In the genomic region with DNA sequence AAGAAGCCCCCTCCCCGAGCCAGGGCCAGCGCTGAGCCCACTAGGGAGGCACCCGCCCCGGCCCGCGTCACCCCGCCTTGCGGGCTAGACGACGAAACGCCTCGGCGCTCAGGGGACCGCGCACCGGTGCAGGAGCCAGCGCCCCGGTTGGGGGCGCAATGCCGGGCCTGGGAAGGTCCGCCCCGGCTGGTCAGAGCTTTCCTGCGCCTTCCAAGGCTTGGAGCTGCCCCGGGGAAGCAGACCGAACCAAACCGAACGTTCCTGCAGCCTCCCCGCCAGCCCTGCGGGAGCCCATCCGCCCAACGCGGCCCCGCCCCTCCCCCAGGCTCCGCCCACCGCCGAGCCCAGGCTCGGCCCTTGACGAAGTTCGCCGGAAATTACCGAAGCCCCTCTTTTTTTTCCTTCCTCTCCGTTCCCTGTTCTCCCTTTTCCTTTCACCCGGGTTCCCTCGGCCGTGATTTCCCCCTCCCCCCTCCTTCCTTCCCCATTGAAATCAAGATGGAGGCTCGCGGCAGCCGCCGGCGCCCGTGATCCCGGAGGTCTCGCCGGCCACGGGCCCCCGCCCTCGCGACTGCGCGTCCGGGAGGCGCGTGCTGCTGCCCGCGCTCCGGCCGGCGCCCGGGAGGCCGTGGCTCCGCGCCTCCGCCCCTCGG, we compare ENCODE assay signal across 8 cellular contexts. TPM values are rescaled to one million over a fixed set of nuclear protein-coding genes. Genes with fewer than 3 reads are reported as not detected.
A peak's percentile ranks its signal among the peaks of the same experiment; 100 is the strongest.
DNase-seq lines count a peak whose midpoint lies in the region; ATAC-seq and TF ChIP-seq lines count a peak whose summit lies in the region.

A gene (plus strand): TSS at position 487 of the 653 bp plus-strand sequence. CDS start 384 bp downstream, outside the sequence.

- DNase-seq in AG04450 (ENCODE audit: low read depth, low spot score) = peak; percentile 77
- DNase-seq in NCI-H2227 (lab: John Stamatoyannopoulos, UW; ENCODE audit: unreplicated experiment) = peak; percentile 94
- DNase-seq in activated CD4-positive, alpha-beta T cell treated with anti-CD3 and anti-CD28 coated beads for 4 hours = peak; percentile 65 to 77
- DNase-seq in coronary artery (ENCODE audit: low spot score) = peak; percentile 95
- peak; percentile 97 for DNase-seq in left kidney (ENCODE audit: low read depth, low spot score)
- DNase-seq in stimulated activated CD4-positive, alpha-beta T cell treated with anti-CD3 and anti-CD28 coated beads, Interleukin-1b, Interleukin-23, amount 100 ng/mL, for 48 hours = peak; percentile 68

- ATAC-seq in GM18873 (IDR thresholded peaks at IDR 0.05; ENCODE audit: low FRiP score, unreplicated experiment) (peak; percentile 38), HG03139 (IDR thresholded peaks at IDR 0.05; ENCODE audit: unreplicated experiment) (peak; percentile 37)

- H3K27me3 ChIP-seq in AG04450 (ENCODE audit: control insufficient read depth, insufficient read depth, low read length) = no peaks in the 10 kb centered on the region

- H3K4me3 ChIP-seq in AG04450 (ENCODE audit: low read depth, low read length) (peak within 1 kb of the TSS; percentile 84), coronary artery (peak within 1 kb of the TSS; percentile 95)

- H3K9me3 ChIP-seq in AG04450 (ENCODE audit: control insufficient read depth, insufficient read depth, low read length) = peaks cover 4% of the 10 kb centered on the region; the same call in 1 of the 2 replicates

- CTCF ChIA-PET in AG04450 (lab: Charles Lee) = interaction anchor here (0.7 to 1.8 kb wide), 4 partner anchors 11 to 232 kb away, joined by 3 to 6 read pairs (median 4); no protein-coding TSS in a partner anchor

- peak within 1 kb of the TSS; percentile 98 for H3K27ac ChIP-seq in AG04450 (ENCODE audit: low read depth, low read length)
- peak within 1 kb of the TSS; percentile 89 to 93 for H3K27ac ChIP-seq in coronary artery

- POLR2A ChIA-PET in AG04450 (lab: Yijun Ruan, JAX) = interaction anchor here (0.6 to 2.9 kb wide), 10 partner anchors 14 to 168 kb away, joined by 3 to 12 read pairs (median 6); no protein-coding TSS in a partner anchor

- TF ChIP-seq CTCF in AG04450 (IDR thresholded peaks at IDR 0.05; ENCODE audit: low read depth, low read length) = peak; percentile 45
- TF ChIP-seq CTCF in coronary artery (IDR thresholded peaks at IDR 0.05) = no peak

RNA-seq across cellular contexts. Expression of the gene that starts here (rescaled TPM):
- 268 TPM in 2 replicates for polyA plus RNA-seq in AG04450 (2011; rRNA removed)
- 933 and 1,222 TPM in 2 replicates for polyA minus RNA-seq in AG04450 (2011; rRNA and poly(A)+ RNA removed)

Comparison
In these comparisons a context has a peak if more than half of its experiments do, and no peak if none do; other contexts are left out.
1. Peak in every context shown above with its lines: DNase-seq, ATAC-seq, H3K4me3 ChIP-seq and H3K27ac ChIP-seq.